Comparison of ENCODE assay signal across 14 cellular contexts in genomic region chr4:109708990-109709389, GRCh38. TPM values are rescaled to one million over a fixed set of nuclear protein-coding genes. Genes with fewer than 3 reads are reported as not detected.
DNase-seq lines count a peak whose midpoint lies in the region; ATAC-seq and TF ChIP-seq lines count a peak whose summit lies in the region.
"Had no signal": no experiment of that assay in that cellular context is flagged by ENCODE, and none has a peak within 500 bp of the region (broad histone marks: within the 10 kb centered on the region; RNA-seq: fewer than 3 reads in every experiment).

No MANE protein-coding gene starts in this region.

- TF ChIP-seq CTCF in GM10266 (IDR thresholded peaks at IDR 0.05; ENCODE audit: control insufficient read depth, insufficient read depth, low read depth, missing control alignments), result no peak

- ATAC-seq in GM19324 (IDR thresholded peaks at IDR 0.05; ENCODE audit: low FRiP score, unreplicated experiment), result peak; percentile 75
- peak; percentile 93 for ATAC-seq in HG02571 (IDR thresholded peaks at IDR 0.05; ENCODE audit: unreplicated experiment)
- peak; percentile 90 for ATAC-seq in HG03139 (IDR thresholded peaks at IDR 0.05; ENCODE audit: unreplicated experiment)
- ATAC-seq: activated CD8-positive, alpha-beta T cell treated with anti-CD3 and anti-CD28 coated beads, Interleukin-2, amount 10 ng/mL, durations not matched to agents 7 days and 5 days; lower lobe of right lung had no signal

- DNase-seq in GM10266 (ENCODE audit: extremely low spot score), result peak; percentile 38
- no peak for DNase-seq in mucosa of gallbladder (ENCODE audit: low spot score)
- no peak for DNase-seq in activated gamma-delta T cell treated with Interleukin-2 at 50 U/mL for 16 hours
- no peak for DNase-seq in SW 1271 (lab: John Stamatoyannopoulos, UW)
- no peak for DNase-seq in LoVo (ENCODE audit: low spot score)
- DNase-seq: activated CD8-positive, alpha-beta T cell treated with anti-CD3 and anti-CD28 coated beads, Interleukin-2, amount 10 ng/mL, durations not matched to agents 7 days and 5 days; activated naive CD4-positive, alpha-beta T cell treated with anti-CD3 and anti-CD28 coated beads, Interleukin-2, amount 10 ng/mL, durations not matched to agents 7 days and 5 days; COR-L47; H9; lower lobe of right lung; thyroid gland had no signal

RNA-seq across cellular contexts. Expression of gene CASP6, which starts 5.7 kb away (rescaled TPM):
- 33.7 TPM for total RNA-seq in mucosa of gallbladder

RNA-seq across cellular contexts. Expression of gene PLA2G12A, which starts 20.9 kb away (rescaled TPM):
- total RNA-seq in mucosa of gallbladder, result 35.0 TPM
